ENCODE assay signal across 8 cellular contexts in genomic region chr9:83705219-83705651, GRCh38. TPM values are rescaled to one million over a fixed set of nuclear protein-coding genes. Genes with fewer than 3 reads are reported as not detected.
DNase-seq lines count a peak whose midpoint lies in the region; ATAC-seq, FAIRE-seq and TF ChIP-seq lines count a peak whose summit lies in the region.
"Not testable (repeated sequence)": the region's sequence is repeated elsewhere in the genome, so short reads cannot be mapped to it uniquely, and the experiment has no call there.

No MANE protein-coding gene starts in this region.

- FAIRE-seq in keratinocyte (lab: Jason Lieb, UNC), result not testable (repeated sequence)

- H3K36me3 Mint-ChIP-seq in T-helper 17 cell (ENCODE audit: low read depth); activated T-cell treated with anti-CD3 and anti-CD28 coated beads, Interleukin-2, amount 50 U/mL, for 72 hours (ENCODE audit: insufficient read depth in 2 of 2); MCF 10A (ENCODE audit: insufficient read depth, unreplicated experiment): not testable (repeated sequence)
- H3K36me3 Mint-ChIP-seq in type B pancreatic cell, result peaks cover 18% of the 10 kb centered on the region

- peak overlapping the region; percentile 97 for H3K4me3 Mint-ChIP-seq in T-helper 17 cell
- H3K4me3 Mint-ChIP-seq in activated T-cell treated with anti-CD3 and anti-CD28 coated beads, Interleukin-2, amount 50 U/mL, for 72 hours, result peak overlapping the region; percentile 94
- H3K4me3 Mint-ChIP-seq in MCF 10A (ENCODE audit: unreplicated experiment), result peak overlapping the region; percentile 99
- H3K4me3 Mint-ChIP-seq in type B pancreatic cell, result peak overlapping the region; percentile 90

- not testable (repeated sequence) for TF ChIP-seq EP300 in Ishikawa (IDR thresholded peaks at IDR 0.05; ENCODE audit: borderline replicate concordance)

- not testable (repeated sequence) for DNase-seq in DND-41; T-helper 17 cell; keratinocyte (ENCODE audit: low read depth, low spot score); osteoblast (ENCODE audit: insufficient read length, low spot score, missing footprints); type B pancreatic cell (ENCODE audit: extremely low spot score, unreplicated experiment)
- DNase-seq in activated T-cell treated with anti-CD3 and anti-CD28 coated beads, Interleukin-2, amount 50 U/mL, for 72 hours, result peak in 1 of 2 donors; percentile 8
- peak; percentile 32 for DNase-seq in MCF 10A (ENCODE audit: unreplicated experiment)

- H3K27ac ChIP-seq in DND-41 (ENCODE audit: low read length); keratinocyte (ENCODE audit: control insufficient read depth, insufficient read depth, low read length); osteoblast (ENCODE audit: low read depth, low read length): not testable (repeated sequence)

- H3K79me2 ChIP-seq in DND-41 (ENCODE audit: insufficient read depth, low read length) (peaks cover 90% of the 10 kb centered on the region), keratinocyte (ENCODE audit: control insufficient read depth, insufficient read depth, low read length) (peaks cover 81% of the 10 kb centered on the region), osteoblast (ENCODE audit: insufficient read depth, low read length) (peaks cover 75% of the 10 kb centered on the region)

- not testable (repeated sequence) for H3K36me3 ChIP-seq in DND-41 (ENCODE audit: insufficient read depth, low read length); keratinocyte (ENCODE audit: control insufficient read depth in 2 of 2, extremely low read depth in 1 of 2, insufficient read depth in 2 of 2, low read length in 2 of 2); osteoblast (ENCODE audit: insufficient read depth, low read length)

- intact Hi-C loops in MCF 10A (cut with micrococcal nuclease), result loop anchor here (5.0 kb wide), 1 partner anchor 83 kb away; the partner anchor contains the start of gene IDNK

- H4K20me1 ChIP-seq in DND-41 (ENCODE audit: insufficient read depth, low read length), result peaks cover 58% of the 10 kb centered on the region
- peaks cover 10% of the 10 kb centered on the region for H4K20me1 ChIP-seq in keratinocyte (ENCODE audit: control insufficient read depth, extremely low read depth, insufficient read depth, low read length)
- peaks cover 55% of the 10 kb centered on the region for H4K20me1 ChIP-seq in osteoblast (ENCODE audit: insufficient read depth, low read length)

- not testable (repeated sequence) for H3K27me3 Mint-ChIP-seq in T-helper 17 cell; activated T-cell treated with anti-CD3 and anti-CD28 coated beads, Interleukin-2, amount 50 U/mL, for 72 hours (ENCODE audit: low read depth); MCF 10A (ENCODE audit: insufficient read depth, unreplicated experiment); type B pancreatic cell

- CTCF ChIA-PET in MCF 10A (lab: Yijun Ruan, JAX), result not testable (repeated sequence)

- not testable (repeated sequence) for H3K9ac ChIP-seq in DND-41 (ENCODE audit: low read depth, low read length); keratinocyte (ENCODE audit: control insufficient read depth, extremely low read depth, insufficient read depth, low read length)

- TF ChIP-seq RAD21 in Ishikawa (IDR thresholded peaks at IDR 0.05; ENCODE audit: low read depth), result not testable (repeated sequence)

- ATAC-seq in DND-41 (ENCODE audit: insufficient read depth, low read depth); T-helper 17 cell; activated T-cell treated with anti-CD3 and anti-CD28 coated beads, Interleukin-2, amount 50 U/mL, for 72 hours (replicated peaks in 1 of 2): not testable (repeated sequence)

- 0 out of 4 replicates have a peak overlapping the region, but pooled peaks of 1 of the 2 experiments have one; percentile 79 for H3K4me3 ChIP-seq in DND-41 (ENCODE audit: low read depth in 1 of 2, low read length in 2 of 2)
- H3K4me3 ChIP-seq in keratinocyte (ENCODE audit: control insufficient read depth in 2 of 3, extremely low read depth in 1 of 3, insufficient read depth in 2 of 3, low read depth in 1 of 3, low read length in 3 of 3), result peak overlapping the region in 1 of 3 experiments; percentile 97
- not testable (repeated sequence) for H3K4me3 ChIP-seq in osteoblast (ENCODE audit: insufficient read depth, low read length)

- dilution Hi-C loops in keratinocyte (cut with MboI; ENCODE audit: extremely low pct_ligation_motif_present, low sequenced_read_pairs), result not testable (repeated sequence)

- POLR2A ChIA-PET in MCF 10A (lab: Yijun Ruan, JAX), result interaction anchor here (1.0 to 1.4 kb wide), 2 partner anchors 9 to 213 kb away, joined by 3 to 7 read pairs; no protein-coding TSS in a partner anchor

- H3K27me3 ChIP-seq in DND-41 (ENCODE audit: insufficient read depth, low read length, poor library complexity); keratinocyte (ENCODE audit: control insufficient read depth, extremely low read depth, insufficient read depth, low read length); osteoblast (ENCODE audit: insufficient read depth, low read length): not testable (repeated sequence)

- BruUV-seq in MCF 10A (replicated peaks; lab: Mats Ljungman, UMichigan), result not testable (repeated sequence)

- not testable (repeated sequence) for TF ChIP-seq CTCF in DND-41 (IDR thresholded peaks at IDR 0.05; ENCODE audit: borderline replicate concordance, extremely low read depth, low read length, poor library complexity, severe bottlenecking); MCF 10A (IDR thresholded peaks at IDR 0.05; ENCODE audit: unreplicated experiment); keratinocyte (optimal IDR thresholded peaks at IDR 0.05 in 1 of 3, IDR thresholded peaks at IDR 0.05 in 1 of 3, conservative IDR thresholded peaks at IDR 0.05 in 1 of 3; ENCODE audit: extremely low read depth in 1 of 3, insufficient read depth in 2 of 3, low read length in 3 of 3); osteoblast (IDR thresholded peaks at IDR 0.05; ENCODE audit: extremely low read depth, low read depth, low read length); type B pancreatic cell (conservative IDR thresholded peaks at IDR 0.05)

- not testable (repeated sequence) for H2AFZ ChIP-seq in DND-41 (ENCODE audit: low read depth, low read length); keratinocyte (ENCODE audit: control insufficient read depth, low read length); osteoblast (ENCODE audit: low read length)

- not testable (repeated sequence) for H3K9me3 ChIP-seq in DND-41 (ENCODE audit: insufficient read depth, low read length, severe bottlenecking); T-helper 17 cell (ENCODE audit: control insufficient read depth, low read length, poor library complexity, severe bottlenecking); keratinocyte (ENCODE audit: control insufficient read depth, low read depth, low read length); osteoblast (ENCODE audit: low read depth, low read length)

- H3K27ac Mint-ChIP-seq in T-helper 17 cell, result peak overlapping the region; percentile 99
- peak overlapping the region; percentile 92 for H3K27ac Mint-ChIP-seq in activated T-cell treated with anti-CD3 and anti-CD28 coated beads, Interleukin-2, amount 50 U/mL, for 72 hours
- peak overlapping the region; percentile 99 for H3K27ac Mint-ChIP-seq in MCF 10A (ENCODE audit: low read depth, unreplicated experiment)
- H3K27ac Mint-ChIP-seq in type B pancreatic cell, result peak overlapping the region; percentile 99

- H3K9me3 Mint-ChIP-seq in activated T-cell treated with anti-CD3 and anti-CD28 coated beads, Interleukin-2, amount 50 U/mL, for 72 hours; MCF 10A (ENCODE audit: unreplicated experiment); type B pancreatic cell: not testable (repeated sequence)

- not testable (repeated sequence) for H3K9me1 ChIP-seq in keratinocyte (ENCODE audit: control insufficient read depth, extremely low read depth, insufficient read depth, low read length)

- peak overlapping the region; percentile 79; the same call in 1 of the 2 replicates for H3K4me2 ChIP-seq in DND-41 (ENCODE audit: insufficient read depth, low read length)
- peak overlapping the region; percentile 98 for H3K4me2 ChIP-seq in keratinocyte (ENCODE audit: control insufficient read depth, extremely low read depth, insufficient read depth, low read depth, low read length)
- H3K4me2 ChIP-seq in osteoblast (ENCODE audit: insufficient read depth, low read length), result peak overlapping the region; percentile 84

- peaks cover 48% of the 10 kb centered on the region for H3K4me1 ChIP-seq in DND-41 (ENCODE audit: insufficient read depth, low read length)
- H3K4me1 ChIP-seq in keratinocyte (ENCODE audit: control insufficient read depth, extremely low read depth, insufficient read depth, low read length), result peaks cover 29% of the 10 kb centered on the region
- H3K4me1 ChIP-seq in osteoblast (ENCODE audit: insufficient read depth, low read length), result peaks cover 17% of the 10 kb centered on the region

- H3K4me1 Mint-ChIP-seq in T-helper 17 cell, result peaks cover 48% of the 10 kb centered on the region
- H3K4me1 Mint-ChIP-seq in activated T-cell treated with anti-CD3 and anti-CD28 coated beads, Interleukin-2, amount 50 U/mL, for 72 hours (ENCODE audit: low read depth), result peaks cover 61% of the 10 kb centered on the region
- H3K4me1 Mint-ChIP-seq in MCF 10A (ENCODE audit: insufficient read depth, unreplicated experiment), result peaks cover 32% of the 10 kb centered on the region
- peaks cover 41% of the 10 kb centered on the region for H3K4me1 Mint-ChIP-seq in type B pancreatic cell (ENCODE audit: unreplicated experiment)

RNA-seq across cellular contexts. Expression of gene UBQLN1, which starts 2.5 kb away (rescaled TPM):
- total RNA-seq in T-helper 17 cell (100 to 1,000 TPM; 134 to 152 TPM), MCF 10A (2022) (146 and 169 TPM in 2 replicates), osteoblast (114 and 117 TPM in 2 replicates), type B pancreatic cell (ENCODE audit: low replicate concordance) (93.0 and 94.5 TPM in 2 replicates)
- total RNA-seq in activated T-cell treated with anti-CD3 and anti-CD28 coated beads, Interleukin-2, amount 50 U/mL, for 72 hours, result 10 to 100 TPM; 79.0 to 80.5 TPM
- polyA plus RNA-seq in keratinocyte, result 111 to 148 TPM (median 145 TPM) in 3 replicates
- 97.6 TPM for polyA plus RNA-seq in keratinocyte (2011; ENCODE audit: low read depth)
- polyA plus RNA-seq in keratinocyte (2011; cell fraction: cytosol; rRNA removed), result 83.3 and 162 TPM in 2 replicates
- polyA plus RNA-seq in keratinocyte (2011; cell fraction: nucleus; rRNA removed), result 107 and 113 TPM in 2 replicates
- polyA plus RNA-seq in keratinocyte (2012; ENCODE audit: low replicate concordance), result 79.9 and 83.9 TPM in 2 replicates
- 154 to 278 TPM (median 225 TPM) in 3 replicates for polyA minus RNA-seq in keratinocyte
- 127 TPM for polyA minus RNA-seq in keratinocyte (2011; cell fraction: cytosol; rRNA and poly(A)+ RNA removed)
- polyA minus RNA-seq in keratinocyte (2011; cell fraction: nucleus; rRNA and poly(A)+ RNA removed), result 99.2 and 154 TPM in 2 replicates
